ENCODE assay signal across 17 cellular contexts in the genomic region with DNA sequence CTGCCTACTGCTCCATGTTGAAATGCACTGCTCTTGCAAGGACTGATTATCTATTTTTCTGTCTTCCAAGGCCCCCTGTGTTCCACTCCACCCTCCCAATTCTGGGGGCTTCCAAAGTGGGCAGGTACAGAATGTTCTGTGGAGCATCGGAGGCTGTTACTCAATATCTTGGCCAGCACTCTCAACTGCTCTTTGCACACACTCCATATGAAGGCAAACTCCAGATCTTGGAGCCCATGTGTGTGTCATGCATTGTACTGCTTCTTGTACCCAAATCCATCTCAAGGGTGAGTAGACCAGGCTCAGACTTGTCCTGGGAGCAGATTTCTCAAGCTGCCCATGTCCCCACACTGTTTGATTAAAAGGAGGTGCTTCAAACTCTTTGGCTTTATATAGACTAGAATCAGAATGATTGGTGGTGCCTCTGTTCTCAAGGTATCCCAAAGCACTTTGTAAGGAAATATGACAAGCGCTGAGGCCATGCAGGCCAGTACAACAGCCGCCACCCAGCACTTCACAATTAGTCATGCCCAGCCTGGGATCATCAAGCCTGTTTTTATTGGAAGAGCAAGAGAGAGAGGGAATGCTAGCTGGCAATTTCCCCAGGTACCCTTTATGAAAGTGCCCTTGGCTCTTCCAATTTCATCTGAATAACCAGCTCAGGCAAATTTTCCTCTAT. TPM values are rescaled to one million over a fixed set of nuclear protein-coding genes. Genes with fewer than 3 reads are reported as not detected.
A peak's percentile ranks its signal among the peaks of the same experiment; 100 is the strongest.
DNase-seq lines count a peak whose midpoint lies in the region; ATAC-seq and TF ChIP-seq lines count a peak whose summit lies in the region.
"Had no signal": no experiment of that assay in that cellular context is flagged by ENCODE, and none has a peak within 500 bp of the region (broad histone marks: within the 10 kb centered on the region; RNA-seq: fewer than 3 reads in every experiment).

No MANE protein-coding gene starts in this region.

- H3K79me2 ChIP-seq in ACC112 (ENCODE audit: control insufficient read depth, insufficient read depth, low read length, unreplicated experiment), result no peaks in the 10 kb centered on the region
- H3K79me2 ChIP-seq: parathyroid adenoma had no signal

- TF ChIP-seq POLR2A in sigmoid colon (IDR thresholded peaks at IDR 0.05), result no peak

- H3K27ac ChIP-seq in ACC112 (ENCODE audit: low read depth, low read length), result peak overlapping the region; percentile 34
- H3K27ac ChIP-seq in SJCRH30, result peak overlapping the region; percentile 96
- peak overlapping the region in 3 of 4 donors; percentile 15 to 40 (median 26) for H3K27ac ChIP-seq in sigmoid colon
- H3K27ac ChIP-seq: parathyroid adenoma, spleen had no signal

- H3K9me3 ChIP-seq in SJCRH30 (replicated peaks), result no peaks in the 10 kb centered on the region
- no peaks in the 10 kb centered on the region for H3K9me3 ChIP-seq in sigmoid colon
- H3K9me3 ChIP-seq: spleen had no signal

- no peak for ATAC-seq in omental fat pad (ENCODE audit: low FRiP score)

- intact Hi-C loops in sigmoid colon (cut with DNase I), result no loop called here

- DNase-seq in SJCRH30 (peak; percentile 82 to 89), foreskin fibroblast (peak; percentile 33 to 65), sigmoid colon (peak; percentile 64), omental fat pad (ENCODE audit: low spot score) (no peak), amniotic stem cell (lab: John Stamatoyannopoulos, UW) (no peak), GDM1 (lab: John Stamatoyannopoulos, UW) (no peak), NCI-H2029 treated with DMSO at 0.1 percent for 48 hours (lab: John Stamatoyannopoulos, UW) (no peak)
- DNase-seq: activated naive CD4-positive, alpha-beta T cell; DND-41; mammary epithelial cell; naive B cell; NCI-H1694; NCI-H510A; spleen; T-helper 1 cell had no signal

- H3K4me3 ChIP-seq in ACC112 (ENCODE audit: low read depth, low read length), result no peak overlapping the region
- no peak overlapping the region for H3K4me3 ChIP-seq in SJCRH30
- no peak overlapping the region for H3K4me3 ChIP-seq in foreskin fibroblast (ENCODE audit: low read depth in 1 of 2, low read length in 2 of 2)
- no peak overlapping the region for H3K4me3 ChIP-seq in sigmoid colon
- H3K4me3 ChIP-seq: spleen had no signal

- WGBS in sigmoid colon, 2 donors, result 97 to 98% methylated on average over 3 of the region's 3 CpGs

- no peaks in the 10 kb centered on the region for H3K27me3 ChIP-seq in ACC112 (ENCODE audit: insufficient read depth, low read length)
- H3K27me3 ChIP-seq in SJCRH30, result no peaks in the 10 kb centered on the region
- no peaks in the 10 kb centered on the region for H3K27me3 ChIP-seq in sigmoid colon

- H3K36me3 ChIP-seq in ACC112 (ENCODE audit: insufficient read depth, low read length), result no peaks in the 10 kb centered on the region
- H3K36me3 ChIP-seq in SJCRH30, result peaks cover 7% of the 10 kb centered on the region
- H3K36me3 ChIP-seq in sigmoid colon, result no peaks in the 10 kb centered on the region
- H3K36me3 ChIP-seq: spleen had no signal

- no peak overlapping the region for H2AFZ ChIP-seq in ACC112 (ENCODE audit: low read length, unreplicated experiment)
- H2AFZ ChIP-seq: parathyroid adenoma had no signal

- TF ChIP-seq EP300 in sigmoid colon (IDR thresholded peaks at IDR 0.05), result no peak

- TF ChIP-seq CTCF in foreskin fibroblast (IDR thresholded peaks at IDR 0.05; ENCODE audit: low read depth, low read length), result no peak
- TF ChIP-seq CTCF in sigmoid colon (IDR thresholded peaks at IDR 0.05), result no peak
- TF ChIP-seq CTCF in omental fat pad (IDR thresholded peaks at IDR 0.05), result no peak

- H3K4me1 ChIP-seq in ACC112 (ENCODE audit: control insufficient read depth, insufficient read depth, low read length, unreplicated experiment), result peaks cover 15% of the 10 kb centered on the region
- peaks cover 18% of the 10 kb centered on the region for H3K4me1 ChIP-seq in SJCRH30
- no peaks in the 10 kb centered on the region for H3K4me1 ChIP-seq in sigmoid colon
- H3K4me1 ChIP-seq: parathyroid adenoma, spleen had no signal

RNA-seq across cellular contexts. Expression of a gene that starts 44.3 kb away (rescaled TPM):
- 14.2 and 15.2 TPM in 2 replicates for total RNA-seq in SJCRH30 (2014; rRNA removed; shearing (Covaris generic))
- 1 to 10 TPM; 3.8 to 9.1 (median 7.4) TPM for total RNA-seq in sigmoid colon
- under 1 TPM in 2 of 3 donors, not detected in 1; under 0.01 to 0.42 TPM for polyA plus RNA-seq in sigmoid colon
- total RNA-seq in omental fat pad, result 10 to 100 TPM in 3 of 4 donors, 1 to 10 TPM in 1; 8.0 to 22.2 (median 14.6) TPM

Comparison
In these comparisons a context has a peak if more than half of its experiments do, and no peak if none do; other contexts are left out.
1. H3K27ac ChIP-seq: peak in every context shown above with its lines; median percentile 96 in SJCRH30; 34 in ACC112; 26 in sigmoid colon.
2. DNase-seq: peak in SJCRH30 (2 of 2), foreskin fibroblast (2 of 2) and sigmoid colon (single experiment); none in omental fat pad (single experiment), amniotic stem cell (single experiment), GDM1 (single experiment) and NCI-H2029 treated with DMSO at 0.1 percent for 48 hours (single experiment).